ENCODE assay signal across 21 cellular contexts in the genomic region with DNA sequence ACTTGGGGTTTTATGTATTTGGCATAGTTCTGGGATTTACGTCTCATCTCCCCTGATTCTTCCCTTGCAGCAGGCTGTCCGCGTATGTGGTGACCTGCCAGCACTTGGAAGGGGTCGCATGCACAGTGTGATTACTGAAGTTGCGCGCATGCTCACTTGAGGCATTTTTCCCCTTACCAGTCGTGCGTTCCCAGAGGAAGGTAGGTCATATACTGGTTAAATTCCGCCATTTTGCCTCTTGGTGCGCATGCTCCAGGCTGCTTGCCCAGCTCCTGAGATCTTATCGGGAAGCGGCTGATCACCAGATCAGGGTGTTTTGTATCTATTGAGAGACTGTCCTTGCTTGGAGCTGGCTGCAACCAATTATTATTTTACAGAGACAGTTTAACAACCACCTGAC. TPM values are rescaled to one million over a fixed set of nuclear protein-coding genes. Genes with fewer than 3 reads are reported as not detected.
DNase-seq lines count a peak whose midpoint lies in the region; ATAC-seq and TF ChIP-seq lines count a peak whose summit lies in the region.
"Had no signal": no experiment of that assay in that cellular context is flagged by ENCODE, and none has a peak within 500 bp of the region (broad histone marks: within the 10 kb centered on the region; RNA-seq: fewer than 3 reads in every experiment).

No MANE protein-coding gene starts in this region.

- no peaks in the 10 kb centered on the region for H3K9me2 ChIP-seq in hepatocyte (replicated peaks; ENCODE audit: insufficient read depth)

- no peaks in the 10 kb centered on the region for H3K9me3 ChIP-seq in CD8-positive, alpha-beta T cell (ENCODE audit: low read length)
- no peaks in the 10 kb centered on the region for H3K9me3 ChIP-seq in hepatocyte (ENCODE audit: low read depth)
- H3K9me3 ChIP-seq: SJSA1 had no signal

- TF ChIP-seq CTCF in CD8-positive, alpha-beta T cell (IDR thresholded peaks at IDR 0.05) = no peak
- TF ChIP-seq CTCF in hepatocyte (IDR thresholded peaks at IDR 0.05; ENCODE audit: poor library complexity) = no peak

- H3K4me1 Mint-ChIP-seq in CD8-positive, alpha-beta T cell (ENCODE audit: low read depth) = peaks cover 31% of the 10 kb centered on the region
- peaks cover 18 to 45% (median 40%) of the 10 kb centered on the region in 4 donors for H3K4me1 Mint-ChIP-seq in naive thymus-derived CD8-positive, alpha-beta T cell

- H3K36me3 Mint-ChIP-seq in CD8-positive, alpha-beta T cell = peaks cover 31% of the 10 kb centered on the region
- H3K36me3 Mint-ChIP-seq in naive thymus-derived CD8-positive, alpha-beta T cell = peaks cover 0 to 33% (median 2%) of the 10 kb centered on the region in 3 donors

- DNase-seq in CD8-positive, alpha-beta T cell = no peak
- DNase-seq in SK-N-DZ (ENCODE audit: low spot score) (peak; percentile 33), hepatocyte (ENCODE audit: low spot score) (no peak), NCI-H187 (lab: John Stamatoyannopoulos, UW) (no peak)
- no peak for DNase-seq in naive thymus-derived CD8-positive, alpha-beta T cell
- DNase-seq in activated CD4-positive, alpha-beta T cell treated with anti-CD3 and anti-CD28 coated beads for 1 hour = no peak
- DNase-seq in effector CD8-positive, alpha-beta T cell (lab: John Stamatoyannopoulos, UW) = no peak
- DNase-seq: DMS79 treated with DMSO at 0.1 percent for 48 hours, GOT3, Karpas-422, MV-4-11, NCI-H1105 treated with DMSO at 0.1 percent for 48 hours, NCI-H2081, NCI-H2171, NCI-H526, OCI-M1 had no signal

- H2AFZ ChIP-seq in hepatocyte = no peak overlapping the region

- no peaks in the 10 kb centered on the region for H4K20me1 ChIP-seq in hepatocyte (ENCODE audit: insufficient read depth, poor library complexity, severe bottlenecking)

- peak overlapping the region; percentile 88 for H3K27ac Mint-ChIP-seq in CD8-positive, alpha-beta T cell
- H3K27ac Mint-ChIP-seq in naive thymus-derived CD8-positive, alpha-beta T cell = peak overlapping the region; percentile 34 to 89 (median 83)
- H3K27ac Mint-ChIP-seq: B cell had no signal

- H3K36me3 ChIP-seq in CD8-positive, alpha-beta T cell (ENCODE audit: insufficient read depth, low read length) = peaks cover 10% of the 10 kb centered on the region
- H3K36me3 ChIP-seq in hepatocyte (replicated peaks; ENCODE audit: insufficient read depth, low read depth) = no peaks in the 10 kb centered on the region
- H3K36me3 ChIP-seq: SJSA1 had no signal

- POLR2A ChIA-PET in CD8-positive, alpha-beta T cell (lab: Charles Lee) = interaction anchor here (1.3 kb wide), 1 partner anchor 187 kb away, joined by 7 read pairs; the partner anchor contains the start of genes CEP95 and DDX5
- POLR2A ChIA-PET in naive thymus-derived CD8-positive, alpha-beta T cell (lab: Charles Lee) = interaction anchor here (0.6 to 1.6 kb wide), 4 partner anchors 29 to 82 kb away, joined by 3 to 7 read pairs (median 4); no protein-coding TSS in a partner anchor

- no peak overlapping the region for H3K27ac ChIP-seq in CD8-positive, alpha-beta T cell (ENCODE audit: low read depth, low read length)
- peak overlapping the region; percentile 76 for H3K27ac ChIP-seq in hepatocyte
- H3K27ac ChIP-seq: SJSA1 had no signal

- CTCF ChIA-PET in CD8-positive, alpha-beta T cell (lab: Charles Lee) = interaction anchor here (0.7 to 13.3 kb wide), 18 partner anchors 10 to 329 kb away, joined by 3 to 271 read pairs (median 6); no protein-coding TSS in a partner anchor

- H3K4me2 ChIP-seq in hepatocyte = no peak overlapping the region

- H3K9me3 Mint-ChIP-seq in CD8-positive, alpha-beta T cell = no peaks in the 10 kb centered on the region
- H3K9me3 Mint-ChIP-seq in naive thymus-derived CD8-positive, alpha-beta T cell = no peaks in the 10 kb centered on the region
- H3K9me3 Mint-ChIP-seq: IgD-negative memory B cell had no signal

- intact Hi-C loops in CD8-positive, alpha-beta T cell (cut with DNase I, micrococcal nuclease) = no loop called here

- H3K79me2 ChIP-seq in hepatocyte = no peaks in the 10 kb centered on the region

- 97% methylated on average over 12 of the region's 12 CpGs for WGBS in hepatocyte (ENCODE audit: low lambda C conversion rate, missing lambda C conversion rate)

- H3K4me1 ChIP-seq in CD8-positive, alpha-beta T cell (ENCODE audit: insufficient read depth, low read length) = no peaks in the 10 kb centered on the region
- H3K4me1 ChIP-seq in hepatocyte (ENCODE audit: insufficient read depth) = peaks cover 3% of the 10 kb centered on the region
- H3K4me1 ChIP-seq: SJSA1 had no signal

- no peak overlapping the region for H3K4me3 Mint-ChIP-seq in CD8-positive, alpha-beta T cell
- peak overlapping the region in 1 of 10 donors; percentile 6 for H3K4me3 Mint-ChIP-seq in naive thymus-derived CD8-positive, alpha-beta T cell
- H3K4me3 Mint-ChIP-seq: B cell had no signal

- no peaks in the 10 kb centered on the region for H3K27me3 ChIP-seq in CD8-positive, alpha-beta T cell (ENCODE audit: insufficient read depth, low read length)
- H3K27me3 ChIP-seq in hepatocyte = no peaks in the 10 kb centered on the region

- no peak overlapping the region for H3K4me3 ChIP-seq in CD8-positive, alpha-beta T cell (ENCODE audit: low read depth, low read length)
- H3K4me3 ChIP-seq in hepatocyte = no peak overlapping the region
- H3K4me3 ChIP-seq: SJSA1 had no signal

- no peak for ATAC-seq in CD8-positive, alpha-beta T cell
- no peak for ATAC-seq in naive thymus-derived CD8-positive, alpha-beta T cell
- ATAC-seq in GM18517 (IDR thresholded peaks at IDR 0.05; ENCODE audit: unreplicated experiment) = no peak
- ATAC-seq: Right ventricle myocardium inferior had no signal

- no peaks in the 10 kb centered on the region for H3K27me3 Mint-ChIP-seq in CD8-positive, alpha-beta T cell (ENCODE audit: low read depth)
- no peaks in the 10 kb centered on the region for H3K27me3 Mint-ChIP-seq in naive thymus-derived CD8-positive, alpha-beta T cell

RNA-seq across cellular contexts. Expression of gene TEX2, which starts 56.5 kb away (rescaled TPM):
- 1 to 10 TPM; 4.8 to 5.6 TPM for total RNA-seq in CD8-positive, alpha-beta T cell
- polyA plus RNA-seq in SK-N-DZ (2014; cell fraction: cytosol; rRNA removed) = 7.8 and 9.3 TPM in 2 replicates
- polyA plus RNA-seq in SK-N-DZ (2014; cell fraction: nucleus; rRNA removed) = 19.5 and 21.8 TPM in 2 replicates
- total RNA-seq in hepatocyte = 37.4 and 37.7 TPM in 2 replicates
- polyA plus RNA-seq in hepatocyte = 22.1 and 27.9 TPM in 2 replicates
- 10 to 100 TPM; 12.9 to 14.0 TPM for total RNA-seq in naive thymus-derived CD8-positive, alpha-beta T cell
- 1 to 10 TPM; 5.2 to 7.3 (median 6.3) TPM for polyA plus RNA-seq in naive thymus-derived CD8-positive, alpha-beta T cell
